In genomic region chr1:156291226-156292061, GRCh38 we compare ENCODE assay signal across 1 cellular context.
TF ChIP-seq lines count a peak whose summit lies in the region.

No MANE protein-coding gene starts in this region.

TF ChIP-seq in HEK293, 187 proteins besides CTCF, POLR2A, EP300 and RAD21 (continued from another document):
- no peak for TF ChIP-seq ZNF24 (tag by site-specific recombination; IDR thresholded peaks at IDR 0.05)
- no peak for TF ChIP-seq ZNF768 (tag by site-specific recombination; IDR thresholded peaks at IDR 0.05)
- TF ChIP-seq ZNF132 (tag by site-specific recombination; IDR thresholded peaks at IDR 0.05; ENCODE audit: borderline replicate concordance) = no peak
- TF ChIP-seq KLF9 (tag by site-specific recombination; IDR thresholded peaks at IDR 0.05; ENCODE audit: low read depth) = peak; percentile 34; the same call in 1 of the 2 replicates
- TF ChIP-seq ZNF544 (tag by site-specific recombination; IDR thresholded peaks at IDR 0.05) = no peak
- peak; percentile 80 for TF ChIP-seq ZNF600 (tag by site-specific recombination; IDR thresholded peaks at IDR 0.05)
- TF ChIP-seq ZNF660 (tag by site-specific recombination; IDR thresholded peaks at IDR 0.05) = no peak
